Comparison of ENCODE assay signal across 26 cellular contexts in genomic region chr10:112771733-112772132, GRCh38.
"Had no signal": no experiment of that assay in that cellular context is flagged by ENCODE, and none has a peak within 500 bp of the region (broad histone marks: within the 10 kb centered on the region; RNA-seq: fewer than 3 reads in every experiment).

No MANE protein-coding gene starts in this region.

- DNase-seq: stimulated activated CD4-positive, alpha-beta T cell treated with anti-CD3 and anti-CD28 coated beads, Interleukin-2, amount 100 ng/mL, for 48 hours; stimulated activated CD4-positive, alpha-beta T cell treated with anti-CD3 and anti-CD28 coated beads, Interleukin-4, amount 100 ng/mL, for 1 hour; stimulated activated CD4-positive, alpha-beta T cell treated with anti-CD3 and anti-CD28 coated beads, Interleukin-4, amount 100 ng/mL, for 24 hours; stimulated activated CD4-positive, alpha-beta T cell treated with anti-CD3 and anti-CD28 coated beads, Interleukin-4, amount 100 ng/mL, for 4 hours; stimulated activated CD8-positive, alpha-beta memory T cell treated with anti-CD3 and anti-CD28 coated beads, Interleukin-4, amount 100 ng/mL, for 48 hours; stimulated activated naive B cell treated with anti-CD40 and anti-IgM and Interleukin-4, amounts not matched to agents 10 μg/mL and 1 μg/mL and 100 μg/mL, for 72 hours; stimulated activated naive CD4-positive, alpha-beta T cell; stimulated activated naive CD4-positive, alpha-beta T cell treated with Interleukin-2 at 50 U/mL for 16 hours; stimulated activated naive CD8-positive, alpha-beta T cell treated with anti-CD3 and anti-CD28 coated beads, Interleukin-15, amount 100 ng/mL, for 72 hours; stimulated activated naive CD8-positive, alpha-beta T cell treated with anti-CD3 and anti-CD28 coated beads, Interleukin-15, Interleukin-2, amounts not matched to agents 100 U/mL and 50 U/mL, for 24 hours; stomach; substantia nigra; testis; thyroid gland; tibial artery; transverse colon; trophoblast cell; upper lobe of left lung; upper lobe of right lung; uterus had no signal

- H3K36me3 ChIP-seq: stomach, suprapubic skin, thoracic aorta, thyroid gland, tibial artery, tibial nerve, transverse colon, upper lobe of left lung, upper lobe of right lung, uterus, vagina had no signal

- H3K27ac ChIP-seq: stomach, suprapubic skin, testis, thoracic aorta, thyroid gland, tibial artery, tibial nerve, transverse colon, upper lobe of left lung, upper lobe of right lung, uterus, vagina had no signal

- H3K4me1 ChIP-seq: testis, thyroid gland, tibial artery, upper lobe of left lung, upper lobe of right lung, uterus had no signal

- H3K9me3 ChIP-seq: stomach, suprapubic skin, testis, thoracic aorta, thyroid gland, tibial artery, tibial nerve, transverse colon, upper lobe of left lung, upper lobe of right lung, uterus, vagina had no signal

- H3K27me3 ChIP-seq: stomach, suprapubic skin, testis, thyroid gland, tibial artery, tibial nerve, transverse colon, upper lobe of left lung, upper lobe of right lung, uterus, vagina had no signal

- ATAC-seq: stimulated activated effector memory CD8-positive, alpha-beta T cell treated with anti-CD3 and anti-CD28 coated beads, Interleukin-12 subunit alpha, Interleukin-12 subunit beta, amount 100 ng/mL, for 72 hours; stimulated activated memory B cell treated with anti-CD40 and anti-IgM and Interleukin-4, amounts not matched to agents 10 μg/mL and 1 μg/mL and 100 μg/mL, for 72 hours; stimulated activated naive B cell treated with anti-CD40 and anti-IgM and Interleukin-4, amounts not matched to agents 10 μg/mL and 1 μg/mL and 100 μg/mL, for 72 hours; stimulated activated naive CD8-positive, alpha-beta T cell treated with anti-CD3 and anti-CD28 coated beads, Interleukin-15, amount 100 ng/mL, for 72 hours; stimulated activated naive CD8-positive, alpha-beta T cell treated with anti-CD3 and anti-CD28 coated beads, Interleukin-15, Interleukin-2, amounts not matched to agents 100 U/mL and 50 U/mL, for 24 hours; upper lobe of right lung had no signal

- H3K4me3 ChIP-seq: stomach, suprapubic skin, testis, thoracic aorta, thyroid gland, tibial artery, tibial nerve, transverse colon, upper lobe of left lung, upper lobe of right lung, uterus, vagina had no signal
